21 cellular contexts compared by ENCODE assay signal in the genomic region with DNA sequence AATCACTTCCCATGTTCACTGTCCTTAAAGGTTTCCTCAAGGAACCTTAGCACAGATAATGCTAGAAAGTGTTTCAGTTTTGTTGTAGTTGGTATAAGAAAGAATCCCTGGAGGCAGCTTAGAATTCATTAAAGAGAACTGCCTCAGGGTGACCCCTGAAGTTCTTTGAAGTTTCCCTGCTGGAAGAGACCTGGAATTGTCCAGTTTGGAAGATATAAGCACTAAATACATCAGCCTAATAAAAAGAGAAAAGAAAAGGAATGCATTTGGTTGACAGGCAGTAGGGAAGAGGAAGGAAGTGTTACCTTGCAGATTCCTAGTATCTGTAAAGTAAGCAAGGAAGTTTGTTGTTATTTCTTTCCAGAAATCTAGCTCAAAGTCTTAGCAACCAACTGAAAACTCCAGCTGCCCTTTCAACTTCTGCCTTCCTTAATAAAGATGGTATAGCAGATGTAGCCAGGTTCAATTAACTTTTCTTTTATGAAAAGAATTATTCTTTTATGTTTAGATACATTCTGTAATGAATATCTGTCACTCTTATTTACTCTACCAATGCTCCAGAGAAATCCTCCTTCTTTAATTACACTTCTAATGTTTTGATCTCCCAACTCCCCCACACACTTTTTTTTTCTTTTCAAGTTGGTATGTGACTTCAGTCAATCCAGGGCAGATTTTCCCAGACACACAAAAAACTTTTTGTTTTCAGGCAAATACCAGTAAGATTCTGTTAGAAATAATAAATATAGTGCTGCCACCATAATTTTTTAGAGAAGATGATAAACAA.
"Had no signal": no experiment of that assay in that cellular context is flagged by ENCODE, and none has a peak within 500 bp of the region (broad histone marks: within the 10 kb centered on the region; RNA-seq: fewer than 3 reads in every experiment).

No MANE protein-coding gene starts in this region.

- H3K27ac ChIP-seq: body of pancreas, left lung, neutrophil, parathyroid adenoma, sigmoid colon, spleen had no signal

- H3K27me3 Mint-ChIP-seq: activated CD4-positive, alpha-beta memory T cell treated with anti-CD3 and anti-CD28 coated beads for 36 hours; activated CD4-positive, alpha-beta T cell treated with anti-CD3 and anti-CD28 coated beads for 36 hours; activated CD8-positive, alpha-beta memory T cell treated with anti-CD3 and anti-CD28 coated beads, Interleukin-2, amount 10 ng/mL, durations not matched to agents 7 days and 5 days; activated naive CD8-positive, alpha-beta T cell; naive B cell; stimulated activated memory B cell treated with anti-CD40 and anti-IgM and Interleukin-4, amounts not matched to agents 10 μg/mL and 1 μg/mL and 100 μg/mL, for 72 hours had no signal

- H3K9ac ChIP-seq: parathyroid adenoma had no signal

- H3K4me3 Mint-ChIP-seq: activated CD4-positive, alpha-beta memory T cell treated with anti-CD3 and anti-CD28 coated beads for 36 hours; activated CD4-positive, alpha-beta T cell treated with anti-CD3 and anti-CD28 coated beads for 36 hours; activated CD8-positive, alpha-beta memory T cell treated with anti-CD3 and anti-CD28 coated beads, Interleukin-2, amount 10 ng/mL, durations not matched to agents 7 days and 5 days; activated naive CD8-positive, alpha-beta T cell; naive B cell; stimulated activated memory B cell treated with anti-CD40 and anti-IgM and Interleukin-4, amounts not matched to agents 10 μg/mL and 1 μg/mL and 100 μg/mL, for 72 hours; T-helper 2 cell treated with Interferon-gamma antibody and Interleukin-4, amounts not matched to agents 5 μg/mL and 100 μg/mL, for 36 hours had no signal

- H3K27me3 ChIP-seq: body of pancreas, left lung, neutrophil, sigmoid colon, spleen had no signal

- H3K36me3 Mint-ChIP-seq: activated CD4-positive, alpha-beta memory T cell treated with anti-CD3 and anti-CD28 coated beads for 36 hours; activated CD8-positive, alpha-beta memory T cell treated with anti-CD3 and anti-CD28 coated beads, Interleukin-2, amount 10 ng/mL, durations not matched to agents 7 days and 5 days; activated naive CD8-positive, alpha-beta T cell; naive B cell; stimulated activated memory B cell treated with anti-CD40 and anti-IgM and Interleukin-4, amounts not matched to agents 10 μg/mL and 1 μg/mL and 100 μg/mL, for 72 hours had no signal

- H3K9me3 ChIP-seq: body of pancreas, left lung, mucosa of descending colon, neutrophil, spleen had no signal

- H3K4me3 ChIP-seq: body of pancreas, left lung, mucosa of descending colon, sigmoid colon, spleen had no signal

- H3K4me1 ChIP-seq: body of pancreas, left lung, parathyroid adenoma, sigmoid colon, spleen had no signal

- H3K79me2 ChIP-seq: parathyroid adenoma had no signal

- FAIRE-seq: colon, kidney, TTC549 had no signal

- H3K36me3 ChIP-seq: left lung, neutrophil, sigmoid colon, spleen had no signal

- H3K9me3 Mint-ChIP-seq: activated CD4-positive, alpha-beta memory T cell treated with anti-CD3 and anti-CD28 coated beads for 36 hours; naive B cell; stimulated activated memory B cell treated with anti-CD40 and anti-IgM and Interleukin-4, amounts not matched to agents 10 μg/mL and 1 μg/mL and 100 μg/mL, for 72 hours; T-helper 2 cell treated with Interferon-gamma antibody and Interleukin-4, amounts not matched to agents 5 μg/mL and 100 μg/mL, for 36 hours had no signal

- H3K4me1 Mint-ChIP-seq: activated CD4-positive, alpha-beta T cell treated with anti-CD3 and anti-CD28 coated beads for 36 hours; activated CD8-positive, alpha-beta memory T cell treated with anti-CD3 and anti-CD28 coated beads, Interleukin-2, amount 10 ng/mL, durations not matched to agents 7 days and 5 days; naive B cell; stimulated activated memory B cell treated with anti-CD40 and anti-IgM and Interleukin-4, amounts not matched to agents 10 μg/mL and 1 μg/mL and 100 μg/mL, for 72 hours had no signal

- H3K27ac Mint-ChIP-seq: activated CD4-positive, alpha-beta memory T cell treated with anti-CD3 and anti-CD28 coated beads for 36 hours; activated CD4-positive, alpha-beta T cell treated with anti-CD3 and anti-CD28 coated beads for 36 hours; activated CD8-positive, alpha-beta memory T cell treated with anti-CD3 and anti-CD28 coated beads, Interleukin-2, amount 10 ng/mL, durations not matched to agents 7 days and 5 days; activated naive CD8-positive, alpha-beta T cell; naive B cell; stimulated activated memory B cell treated with anti-CD40 and anti-IgM and Interleukin-4, amounts not matched to agents 10 μg/mL and 1 μg/mL and 100 μg/mL, for 72 hours; T-helper 2 cell treated with Interferon-gamma antibody and Interleukin-4, amounts not matched to agents 5 μg/mL and 100 μg/mL, for 36 hours had no signal

- H2AFZ ChIP-seq: parathyroid adenoma had no signal

- ATAC-seq: activated CD4-positive, alpha-beta T cell treated with anti-CD3 and anti-CD28 coated beads for 36 hours; activated CD8-positive, alpha-beta memory T cell treated with anti-CD3 and anti-CD28 coated beads, Interleukin-2, amount 10 ng/mL, durations not matched to agents 7 days and 5 days; body of pancreas; left lung; mucosa of descending colon; stimulated activated memory B cell treated with anti-CD40 and anti-IgM and Interleukin-4, amounts not matched to agents 10 μg/mL and 1 μg/mL and 100 μg/mL, for 72 hours had no signal

- DNase-seq: activated CD4-positive, alpha-beta memory T cell treated with anti-CD3 and anti-CD28 coated beads for 36 hours; activated CD4-positive, alpha-beta T cell treated with anti-CD3 and anti-CD28 coated beads for 36 hours; activated CD8-positive, alpha-beta memory T cell treated with anti-CD3 and anti-CD28 coated beads, Interleukin-2, amount 10 ng/mL, durations not matched to agents 7 days and 5 days; body of pancreas; central memory CD4-positive, alpha-beta T cell; erythroblast; kidney; left lung; mammary epithelial cell; mucosa of descending colon; naive B cell; sigmoid colon; spleen; stimulated activated CD4-positive, alpha-beta T cell treated with anti-CD3 and anti-CD28 coated beads, Interleukin-4, amount 100 ng/mL, for 4 hours had no signal
